Comparison of ENCODE assay signal across 27 cellular contexts in the genomic region with DNA sequence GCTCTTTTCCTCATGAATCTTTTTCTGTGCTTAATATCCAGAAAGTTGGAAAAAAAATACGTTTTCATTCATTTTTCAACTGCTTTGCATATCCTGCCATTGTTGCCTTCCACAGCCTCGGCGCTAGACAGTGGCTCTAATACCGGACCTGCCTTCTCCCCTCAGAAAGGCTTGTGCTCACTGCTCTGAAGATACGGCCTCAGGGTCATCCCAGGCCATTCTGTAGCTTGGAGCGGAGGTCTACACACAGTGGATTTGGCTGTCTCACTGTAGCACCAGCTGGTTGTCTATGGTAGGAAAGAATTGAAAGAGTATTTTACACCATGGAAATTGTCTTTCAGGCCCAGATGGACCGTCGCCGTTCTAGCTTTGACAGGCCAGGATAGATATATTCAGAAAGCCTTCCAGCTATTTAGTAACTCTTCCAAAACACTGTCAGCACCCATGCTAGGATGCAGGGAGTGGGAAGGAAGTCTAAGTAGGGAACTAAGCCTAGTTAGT.
"Had no signal": no experiment of that assay in that cellular context is flagged by ENCODE, and none has a peak within 500 bp of the region (broad histone marks: within the 10 kb centered on the region; RNA-seq: fewer than 3 reads in every experiment).

No MANE protein-coding gene starts in this region.

- DNase-seq: activated CD4-positive, alpha-beta T cell treated with anti-CD3 and anti-CD28 coated beads, Interleukin-2, amount 10 ng/mL, durations not matched to agents 7 days and 5 days; activated CD4-positive, alpha-beta T cell treated with anti-CD3 and anti-CD28 coated beads, Interleukin-2, amount 50 U/mL, for 48 hours; activated CD8-positive, alpha-beta T cell treated with anti-CD3 and anti-CD28 coated beads, Interleukin-2, amount 10 ng/mL, durations not matched to agents 7 days and 5 days; activated gamma-delta T cell; activated naive CD4-positive, alpha-beta T cell treated with anti-CD3 and anti-CD28 coated beads for 36 hours; activated naive CD8-positive, alpha-beta T cell treated with anti-CD3 and anti-CD28 coated beads, Interleukin-2, amount 50 U/mL, for 24 hours; activated T-cell treated with anti-CD3 and anti-CD28 coated beads, Interleukin-2, amount 50 U/mL, for 24 hours; brain microvascular endothelial cell; KG1; NCI-H1092 treated with DMSO at 0.1 percent for 48 hours; NCI-H146; NCI-H187; NCI-H2081; NCI-H226; NCI-H510A; NCI-H69; NCI-H82; SHP77 treated with DMSO at 0.1 percent for 48 hours; SK-N-SH had no signal

- H3K9me3 ChIP-seq: SJSA1, SK-N-SH had no signal

- H3K4me1 ChIP-seq: SJSA1 had no signal

- H3K9ac ChIP-seq: SK-N-SH had no signal

- H3K4me2 ChIP-seq: SK-N-SH had no signal

- H3K27me3 ChIP-seq: brain microvascular endothelial cell, cardiac muscle cell, SJSA1 had no signal

- H3K27me3 Mint-ChIP-seq: activated CD4-positive, alpha-beta T cell treated with anti-CD3 and anti-CD28 coated beads, Interleukin-2, amount 10 ng/mL, durations not matched to agents 7 days and 5 days; activated naive CD8-positive, alpha-beta T cell; activated naive CD8-positive, alpha-beta T cell treated with anti-CD3 and anti-CD28 coated beads, Interleukin-2, amount 50 U/mL, for 24 hours; activated T-cell treated with anti-CD3 and anti-CD28 coated beads, Interleukin-2, amount 50 U/mL, for 24 hours; central memory CD8-positive, alpha-beta T cell had no signal

- H3K9me2 ChIP-seq: SK-N-SH had no signal

- H3K27ac Mint-ChIP-seq: activated CD4-positive, alpha-beta T cell treated with anti-CD3 and anti-CD28 coated beads, Interleukin-2, amount 10 ng/mL, durations not matched to agents 7 days and 5 days; activated CD8-positive, alpha-beta T cell treated with anti-CD3 and anti-CD28 coated beads, Interleukin-2, amount 10 ng/mL, durations not matched to agents 7 days and 5 days; activated naive CD4-positive, alpha-beta T cell treated with anti-CD3 and anti-CD28 coated beads for 36 hours; activated naive CD8-positive, alpha-beta T cell; activated naive CD8-positive, alpha-beta T cell treated with anti-CD3 and anti-CD28 coated beads, Interleukin-2, amount 50 U/mL, for 24 hours; activated T-cell treated with anti-CD3 and anti-CD28 coated beads, Interleukin-2, amount 50 U/mL, for 24 hours; activated T-helper 2 cell treated with anti-CD3 and anti-CD28 coated beads, Interferon-gamma antibody, Interleukin-2, Interleukin-4, amounts not matched to agents 10 μg/mL and 5 μg/mL and 100 μg/mL, durations not matched to agents 14 hours and 24 hours and 36 hours; T-helper 1 cell treated with Interleukin-12 subunit alpha and Interleukin-12 subunit beta and Interleukin-4 antibody, amounts not matched to agents 30 μg/mL and 1 μg/mL, for 36 hours; T-helper 2 cell treated with Interferon-gamma antibody and Interleukin-4, amounts not matched to agents 5 μg/mL and 100 μg/mL, for 36 hours had no signal

- H3K27ac ChIP-seq: brain microvascular endothelial cell, cardiac muscle cell, SJSA1 had no signal

- H3K4me1 Mint-ChIP-seq: activated CD4-positive, alpha-beta T cell treated with anti-CD3 and anti-CD28 coated beads, Interleukin-2, amount 10 ng/mL, durations not matched to agents 7 days and 5 days; activated naive CD8-positive, alpha-beta T cell treated with anti-CD3 and anti-CD28 coated beads, Interleukin-2, amount 50 U/mL, for 24 hours; central memory CD8-positive, alpha-beta T cell had no signal

- H3K4me3 ChIP-seq: cardiac muscle cell, SJSA1 had no signal

- H3K36me3 Mint-ChIP-seq: activated naive CD8-positive, alpha-beta T cell had no signal

- H3K4me3 Mint-ChIP-seq: activated CD4-positive, alpha-beta T cell treated with anti-CD3 and anti-CD28 coated beads, Interleukin-2, amount 10 ng/mL, durations not matched to agents 7 days and 5 days; activated CD8-positive, alpha-beta T cell treated with anti-CD3 and anti-CD28 coated beads, Interleukin-2, amount 10 ng/mL, durations not matched to agents 7 days and 5 days; activated naive CD4-positive, alpha-beta T cell treated with anti-CD3 and anti-CD28 coated beads for 36 hours; activated naive CD8-positive, alpha-beta T cell; activated naive CD8-positive, alpha-beta T cell treated with anti-CD3 and anti-CD28 coated beads, Interleukin-2, amount 50 U/mL, for 24 hours; activated T-cell treated with anti-CD3 and anti-CD28 coated beads, Interleukin-2, amount 50 U/mL, for 24 hours; central memory CD8-positive, alpha-beta T cell; T-helper 1 cell treated with Interleukin-12 subunit alpha and Interleukin-12 subunit beta and Interleukin-4 antibody, amounts not matched to agents 30 μg/mL and 1 μg/mL, for 36 hours; T-helper 2 cell treated with Interferon-gamma antibody and Interleukin-4, amounts not matched to agents 5 μg/mL and 100 μg/mL, for 36 hours had no signal

- ATAC-seq: activated CD8-positive, alpha-beta T cell treated with anti-CD3 and anti-CD28 coated beads, Interleukin-2, amount 10 ng/mL, durations not matched to agents 7 days and 5 days; activated naive CD8-positive, alpha-beta T cell treated with anti-CD3 and anti-CD28 coated beads, Interleukin-2, amount 50 U/mL, for 24 hours; Panc1 had no signal

- H3K36me3 ChIP-seq: brain microvascular endothelial cell, cardiac muscle cell, SJSA1 had no signal

- H3K9me3 Mint-ChIP-seq: activated CD4-positive, alpha-beta T cell treated with anti-CD3 and anti-CD28 coated beads, Interleukin-2, amount 10 ng/mL, durations not matched to agents 7 days and 5 days; activated naive CD4-positive, alpha-beta T cell treated with anti-CD3 and anti-CD28 coated beads for 36 hours; activated naive CD8-positive, alpha-beta T cell treated with anti-CD3 and anti-CD28 coated beads, Interleukin-2, amount 50 U/mL, for 24 hours; activated T-cell treated with anti-CD3 and anti-CD28 coated beads, Interleukin-2, amount 50 U/mL, for 24 hours; activated T-helper 2 cell treated with anti-CD3 and anti-CD28 coated beads, Interferon-gamma antibody, Interleukin-2, Interleukin-4, amounts not matched to agents 10 μg/mL and 5 μg/mL and 100 μg/mL, durations not matched to agents 14 hours and 24 hours and 36 hours; T-helper 1 cell treated with Interleukin-12 subunit alpha and Interleukin-12 subunit beta and Interleukin-4 antibody, amounts not matched to agents 30 μg/mL and 1 μg/mL, for 36 hours; T-helper 2 cell treated with Interferon-gamma antibody and Interleukin-4, amounts not matched to agents 5 μg/mL and 100 μg/mL, for 36 hours had no signal
